16 cellular contexts compared by ENCODE assay signal in genomic region chr18:79939096-79939495, GRCh38. TPM values are rescaled to one million over a fixed set of nuclear protein-coding genes. Genes with fewer than 3 reads are reported as not detected.
DNase-seq lines count a peak whose midpoint lies in the region; ATAC-seq and TF ChIP-seq lines count a peak whose summit lies in the region.
"Had no signal": no experiment of that assay in that cellular context is flagged by ENCODE, and none has a peak within 500 bp of the region (broad histone marks: within the 10 kb centered on the region; RNA-seq: fewer than 3 reads in every experiment).

No MANE protein-coding gene starts in this region.

- peaks cover 53% of the 10 kb centered on the region for H3K36me3 Mint-ChIP-seq in T-helper 2 cell treated with Interferon-gamma antibody and Interleukin-4, amounts not matched to agents 5 μg/mL and 100 μg/mL, for 36 hours (ENCODE audit: low read depth)

- DNase-seq in colonic mucosa (peak; percentile 26), left lobe of liver (ENCODE audit: low spot score) (peak; percentile 12), sciatic nerve (ENCODE audit: low spot score) (no peak), upper lobe of right lung (no peak)
- DNase-seq in T-helper 2 cell treated with Interferon-gamma antibody and Interleukin-4, amounts not matched to agents 5 μg/mL and 100 μg/mL, for 36 hours (ENCODE audit: low spot score), result no peak
- DNase-seq: EL, H9, Kasumi-1, NCI-H1417, NCI-H2029, NCI-H2171 treated with DMSO at 0.1 percent for 48 hours, NCI-H510A, NCI-H82 had no signal

- intact Hi-C loops in colonic mucosa (cut with DNase I) (loop anchor here (10.0 kb wide), 1 partner anchor 46 kb away; the partner anchor contains the start of gene TXNL4A), sciatic nerve (cut with DNase I) (no loop called here), upper lobe of right lung (cut with DNase I) (no loop called here)

- H3K4me3 ChIP-seq in colonic mucosa (no peak overlapping the region), upper lobe of right lung (no peak overlapping the region)
- H3K4me3 ChIP-seq: BLaER1 had no signal

- H3K4me1 Mint-ChIP-seq in T-helper 2 cell treated with Interferon-gamma antibody and Interleukin-4, amounts not matched to agents 5 μg/mL and 100 μg/mL, for 36 hours (ENCODE audit: low read depth), result no peaks in the 10 kb centered on the region

- no peaks in the 10 kb centered on the region for H3K9me3 ChIP-seq in colonic mucosa
- H3K9me3 ChIP-seq in upper lobe of right lung, result no peaks in the 10 kb centered on the region

- ATAC-seq in left lobe of liver (no peak), sciatic nerve (peak; percentile 22), upper lobe of right lung (peak; percentile 20), GM21576 (IDR thresholded peaks at IDR 0.05; ENCODE audit: unreplicated experiment) (no peak), GM18519 (IDR thresholded peaks at IDR 0.05; ENCODE audit: low FRiP score, unreplicated experiment) (no peak)

- peaks cover 17% of the 10 kb centered on the region for H3K9me3 Mint-ChIP-seq in T-helper 2 cell treated with Interferon-gamma antibody and Interleukin-4, amounts not matched to agents 5 μg/mL and 100 μg/mL, for 36 hours

- no peak overlapping the region for H3K27ac Mint-ChIP-seq in T-helper 2 cell treated with Interferon-gamma antibody and Interleukin-4, amounts not matched to agents 5 μg/mL and 100 μg/mL, for 36 hours
- H3K27ac Mint-ChIP-seq: H9 had no signal

- H3K27me3 ChIP-seq in colonic mucosa (no peaks in the 10 kb centered on the region), upper lobe of right lung (no peaks in the 10 kb centered on the region)
- H3K27me3 ChIP-seq: BLaER1 had no signal

- no peak overlapping the region for H3K4me3 Mint-ChIP-seq in T-helper 2 cell treated with Interferon-gamma antibody and Interleukin-4, amounts not matched to agents 5 μg/mL and 100 μg/mL, for 36 hours
- H3K4me3 Mint-ChIP-seq: H9 had no signal

- TF ChIP-seq CTCF in colonic mucosa (IDR thresholded peaks at IDR 0.05) (no peak), upper lobe of right lung (IDR thresholded peaks at IDR 0.05) (no peak)

- H3K4me1 ChIP-seq in colonic mucosa (peaks cover 32% of the 10 kb centered on the region), upper lobe of right lung (peaks cover 19% of the 10 kb centered on the region)

- no peak overlapping the region for H3K9ac ChIP-seq in colonic mucosa (ENCODE audit: low read depth in 2 of 2, low read length in 2 of 2)
- H3K9ac ChIP-seq: BLaER1 had no signal

- H3K27ac ChIP-seq in colonic mucosa (no peak overlapping the region), upper lobe of right lung (no peak overlapping the region)
- H3K27ac ChIP-seq: BLaER1 had no signal

- peaks cover 4% of the 10 kb centered on the region for H3K36me3 ChIP-seq in colonic mucosa
- H3K36me3 ChIP-seq in upper lobe of right lung, result peaks cover 29% of the 10 kb centered on the region

- H3K27me3 Mint-ChIP-seq in T-helper 2 cell treated with Interferon-gamma antibody and Interleukin-4, amounts not matched to agents 5 μg/mL and 100 μg/mL, for 36 hours (ENCODE audit: low read depth), result no peaks in the 10 kb centered on the region

RNA-seq across cellular contexts. Expression of gene SLC66A2, which starts 12.4 kb away (rescaled TPM):
- 10 to 100 TPM; 74.9 to 88.0 TPM for total RNA-seq in colonic mucosa
- 140 TPM for total RNA-seq in left lobe of liver
- 65.2 TPM for total RNA-seq in sciatic nerve
- 59.5 TPM for total RNA-seq in upper lobe of right lung

RNA-seq across cellular contexts. Expression of gene HSBP1L1, which starts 25.3 kb away (rescaled TPM):
- 10 to 100 TPM; 51.8 to 59.6 TPM for total RNA-seq in colonic mucosa
- 20.2 TPM for total RNA-seq in left lobe of liver
- 16.9 TPM for total RNA-seq in sciatic nerve
- 48.7 TPM for total RNA-seq in upper lobe of right lung
- total RNA-seq: H9 had no signal

RNA-seq across cellular contexts. Expression of gene TXNL4A, which starts 49.3 kb away (rescaled TPM):
- total RNA-seq in colonic mucosa (100 to 1,000 TPM; 101 to 138 TPM), left lobe of liver (48.3 TPM), sciatic nerve (71.7 TPM), upper lobe of right lung (80.7 TPM)

Comparison
In these comparisons a context has a peak if more than half of its experiments do, and no peak if none do; other contexts are left out.
1. DNase-seq: peak in colonic mucosa (single experiment) and left lobe of liver (single experiment); none in sciatic nerve (single experiment), upper lobe of right lung (single experiment) and T-helper 2 cell treated with Interferon-gamma antibody and Interleukin-4, amounts not matched to agents 5 μg/mL and 100 μg/mL, for 36 hours (single experiment).
2. ATAC-seq: peak in sciatic nerve (single experiment) and upper lobe of right lung (single experiment); none in left lobe of liver (single experiment), GM21576 (single experiment) and GM18519 (single experiment).